Comparison of ENCODE assay signal across 20 cellular contexts in the genomic region with DNA sequence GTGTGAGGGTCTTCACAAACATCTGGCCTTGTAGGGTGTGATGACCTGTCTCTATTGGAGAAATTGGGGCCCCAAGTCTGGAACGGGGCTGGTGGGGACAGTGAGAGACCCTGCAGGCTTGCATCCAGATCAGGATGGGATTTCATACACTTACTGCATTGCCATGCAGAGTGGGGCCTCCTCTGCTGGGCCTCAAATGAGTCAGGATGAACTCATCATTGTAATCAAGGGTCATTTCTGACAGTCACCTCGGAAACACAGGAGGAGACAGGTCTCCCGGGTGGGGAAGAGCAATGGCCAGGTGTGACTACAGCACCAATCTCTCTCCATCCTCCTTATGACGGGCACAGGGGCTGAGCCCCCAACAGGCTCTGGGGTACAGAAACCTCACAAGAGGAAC. TPM values are rescaled to one million over a fixed set of nuclear protein-coding genes. Genes with fewer than 3 reads are reported as not detected.
"Had no signal": no experiment of that assay in that cellular context is flagged by ENCODE, and none has a peak within 500 bp of the region (broad histone marks: within the 10 kb centered on the region; RNA-seq: fewer than 3 reads in every experiment).

No MANE protein-coding gene starts in this region.

- H3K27me3 ChIP-seq: colonic mucosa, stomach, testis, upper lobe of left lung had no signal

- H3K9me3 ChIP-seq: colonic mucosa, esophagus muscularis mucosa, lower lobe of right lung, stomach, testis, upper lobe of left lung had no signal

- DNase-seq: activated CD4-positive, alpha-beta T cell treated with anti-CD3 and anti-CD28 coated beads, Interleukin-2, amount 50 U/mL, for 4 hours; activated naive CD4-positive, alpha-beta T cell treated with anti-CD3 and anti-CD28 coated beads for 36 hours; activated T-cell treated with anti-CD3 and anti-CD28 coated beads for 4 hours; colonic mucosa; head of caudate nucleus; immature natural killer cell; left cardiac atrium; lower lobe of right lung; midbrain; right cardiac atrium; stimulated activated CD4-positive, alpha-beta T cell treated with anti-CD3 and anti-CD28 coated beads, Interleukin-4, amount 100 ng/mL, for 4 hours; stomach; T-helper 9 cell; testis; upper lobe of left lung had no signal

- H3K27ac ChIP-seq: colonic mucosa, esophagus muscularis mucosa, lower lobe of right lung, skin epidermis, stomach, testis, upper lobe of left lung had no signal

- H3K4me1 ChIP-seq: colonic mucosa had no signal

- ATAC-seq: activated CD4-positive, CD25-positive, alpha-beta regulatory T cell treated with anti-CD3 and anti-CD28 coated beads, Interleukin-2, amount 50 U/mL, for 24 hours; left cardiac atrium; lower lobe of right lung; right cardiac atrium had no signal

- H3K4me3 ChIP-seq: colonic mucosa, esophagus muscularis mucosa, lower lobe of right lung, skin epidermis, stomach, testis, upper lobe of left lung had no signal

- H3K36me3 ChIP-seq: colonic mucosa, esophagus muscularis mucosa, lower lobe of right lung, stomach, upper lobe of left lung had no signal

RNA-seq across cellular contexts. Expression of a gene that starts 48.1 kb away (rescaled TPM):
- total RNA-seq: activated naive CD4-positive, alpha-beta T cell treated with anti-CD3 and anti-CD28 coated beads for 36 hours; activated T-helper 2 cell treated with anti-CD3 and anti-CD28 coated beads, Interferon-gamma antibody, Interleukin-2, Interleukin-4, amounts not matched to agents 10 μg/mL and 5 μg/mL and 100 μg/mL, durations not matched to agents 14 hours and 24 hours and 36 hours; lower lobe of right lung; myocyte; upper lobe of left lung had no signal
- polyA plus RNA-seq: immature natural killer cell had no signal
